In the genomic region with DNA sequence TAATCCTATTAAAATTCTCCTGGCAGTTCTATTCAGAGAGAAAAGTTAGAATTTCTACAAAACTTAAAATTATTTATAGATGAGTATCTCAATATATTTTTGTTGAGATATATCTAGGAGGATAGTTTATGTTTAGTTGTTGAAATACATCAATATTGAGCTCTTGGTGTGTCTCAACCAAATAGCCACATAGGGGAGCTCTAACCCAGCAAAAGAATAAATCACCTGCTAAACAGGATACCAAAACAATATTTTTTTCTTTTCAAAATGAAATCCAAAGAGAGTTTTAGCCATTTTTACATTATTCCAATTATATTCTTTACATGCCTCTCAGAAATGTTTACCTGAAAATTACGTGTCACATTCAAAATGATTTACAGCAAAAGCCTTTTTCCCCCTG, we compare ENCODE assay signal across 11 cellular contexts.
DNase-seq lines count a peak whose midpoint lies in the region; TF ChIP-seq lines count a peak whose summit lies in the region.
"Had no signal": no experiment of that assay in that cellular context is flagged by ENCODE, and none has a peak within 500 bp of the region (broad histone marks: within the 10 kb centered on the region; RNA-seq: fewer than 3 reads in every experiment).

No MANE protein-coding gene starts in this region.

- H3K79me2 ChIP-seq in OCI-LY3 (ENCODE audit: low read length) (no peaks in the 10 kb centered on the region), fibroblast of lung (ENCODE audit: control insufficient read depth, insufficient read depth, low read length) (no peaks in the 10 kb centered on the region)

- H3K4me3 ChIP-seq in OCI-LY3 (ENCODE audit: low read length): 0 out of 2 replicates have a peak overlapping the region, but pooled peaks have one; percentile 9
- no peak overlapping the region for H3K4me3 ChIP-seq in fibroblast of lung (replicated peaks in 1 of 4; ENCODE audit: control extremely low read depth in 1 of 4, insufficient read depth in 1 of 4, low read depth in 3 of 4, low read length in 4 of 4)
- no peak overlapping the region for H3K4me3 ChIP-seq in H7 (ENCODE audit: insufficient read depth, low read depth, low read length)

- H2AFZ ChIP-seq in OCI-LY3 (ENCODE audit: low read depth, low read length): peak overlapping the region; percentile 57
- H2AFZ ChIP-seq in fibroblast of lung (ENCODE audit: low read length): no peak overlapping the region

- peaks cover 2% of the 10 kb centered on the region; the same call in 1 of the 2 replicates for H3K27me3 Mint-ChIP-seq in HFFc6 (ENCODE audit: insufficient read depth)

- H3K36me3 Mint-ChIP-seq in HFFc6 (ENCODE audit: low read depth): peaks cover 19% of the 10 kb centered on the region

- peaks cover 42% of the 10 kb centered on the region for H3K4me1 Mint-ChIP-seq in HFFc6 (ENCODE audit: low read depth)

- H3K9me3 ChIP-seq in OCI-LY3 (ENCODE audit: insufficient read depth, low read length) (peaks cover 3% of the 10 kb centered on the region; the same call in 1 of the 2 replicates), fibroblast of lung (ENCODE audit: control insufficient read depth, insufficient read depth, low read depth, low read length) (no peaks in the 10 kb centered on the region)

- H3K9ac ChIP-seq in OCI-LY3 (ENCODE audit: low read length) (no peak overlapping the region), fibroblast of lung (ENCODE audit: insufficient read depth, low read length) (no peak overlapping the region)

- no peak overlapping the region; the same call in 1 of the 2 replicates for H3K4me3 Mint-ChIP-seq in HFFc6

- H3K27me3 ChIP-seq in OCI-LY3 (ENCODE audit: low read depth, low read length): no peaks in the 10 kb centered on the region
- no peaks in the 10 kb centered on the region for H3K27me3 ChIP-seq in fibroblast of lung (ENCODE audit: control insufficient read depth, insufficient read depth, low read length)
- H3K27me3 ChIP-seq in H7 (ENCODE audit: control insufficient read depth, insufficient read depth, low read length): no peaks in the 10 kb centered on the region

- no peaks in the 10 kb centered on the region for H3K36me3 ChIP-seq in OCI-LY3 (replicated peaks; ENCODE audit: low read depth, low read length)
- no peaks in the 10 kb centered on the region for H3K36me3 ChIP-seq in fibroblast of lung (ENCODE audit: control insufficient read depth, insufficient read depth, low read length)
- H3K36me3 ChIP-seq in H7 (replicated peaks; ENCODE audit: control insufficient read depth, insufficient read depth, low read length): no peaks in the 10 kb centered on the region

- no peaks in the 10 kb centered on the region for H3K4me1 ChIP-seq in OCI-LY3 (ENCODE audit: low read length)
- no peaks in the 10 kb centered on the region for H3K4me1 ChIP-seq in fibroblast of lung (ENCODE audit: control insufficient read depth, extremely low read depth, insufficient read depth, low read length)

- H3K4me2 ChIP-seq in OCI-LY3 (ENCODE audit: low read length) (peak overlapping the region; percentile 32), fibroblast of lung (ENCODE audit: extremely low read depth, insufficient read depth, low read length) (no peak overlapping the region)

- DNase-seq in CMK (ENCODE audit: low read depth) (peak; percentile 3), HFFc6 (peak; percentile 13), fibroblast of lung (ENCODE audit: low read depth in 2 of 2) (peak; percentile 3 to 26), GM10266 (ENCODE audit: extremely low spot score) (no peak), T-helper 9 cell (no peak), H7 (no peak)
- no peak for DNase-seq in activated CD4-positive, alpha-beta T cell treated with anti-CD3 and anti-CD28 coated beads for 1 hour
- DNase-seq: IMR-90; islet precursor cell; stimulated activated CD4-positive, alpha-beta T cell treated with anti-CD3 and anti-CD28 coated beads, Interleukin-12 subunit alpha, Interleukin-12 subunit beta, amount 100 ng/mL, for 4 hours had no signal

- peak; percentile 82 for TF ChIP-seq CTCF in HFFc6 (IDR thresholded peaks at IDR 0.05)
- peak; percentile 92 for TF ChIP-seq CTCF in OCI-LY3 (IDR thresholded peaks at IDR 0.05; ENCODE audit: low read depth, low read length)
- peak in 1 of 2 donors; percentile 30 for TF ChIP-seq CTCF in fibroblast of lung (conservative IDR thresholded peaks at IDR 0.05 in 1 of 2, IDR thresholded peaks at IDR 0.05 in 1 of 2; ENCODE audit: low read depth in 1 of 2, low read length in 2 of 2)
- TF ChIP-seq CTCF in GM10266 (IDR thresholded peaks at IDR 0.05; ENCODE audit: control insufficient read depth, insufficient read depth, low read depth, missing control alignments): no peak

- H4K20me1 ChIP-seq in OCI-LY3 (ENCODE audit: insufficient read depth, low read length): no peaks in the 10 kb centered on the region
- H4K20me1 ChIP-seq in fibroblast of lung (ENCODE audit: control insufficient read depth, extremely low read depth, insufficient read depth, low read length): no peaks in the 10 kb centered on the region

- H3K27ac Mint-ChIP-seq in HFFc6: no peak overlapping the region

- H3K9me3 Mint-ChIP-seq in HFFc6: peaks cover 12% of the 10 kb centered on the region

- H3K27ac ChIP-seq in OCI-LY3 (ENCODE audit: low read length): no peak overlapping the region
- H3K27ac ChIP-seq in fibroblast of lung (ENCODE audit: insufficient read depth, low read length): no peak overlapping the region

Comparison
In these comparisons a context has a peak if more than half of its experiments do, and no peak if none do; other contexts are left out.
1. DNase-seq: peak in CMK (single experiment), HFFc6 (single experiment) and fibroblast of lung (2 of 2); none in GM10266 (single experiment), T-helper 9 cell (single experiment), H7 (single experiment) and activated CD4-positive, alpha-beta T cell treated with anti-CD3 and anti-CD28 coated beads for 1 hour (single experiment).